8 cellular contexts compared by ENCODE assay signal in genomic region chr1:26922201-26922729, GRCh38. TPM values are rescaled to one million over a fixed set of nuclear protein-coding genes. Genes with fewer than 3 reads are reported as not detected.
DNase-seq lines count a peak whose midpoint lies in the region; ATAC-seq, FAIRE-seq and TF ChIP-seq lines count a peak whose summit lies in the region.

No MANE protein-coding gene starts in this region.

- H3K4me3 ChIP-seq in BLaER1 treated with 17β-estradiol and CSF1 and Interleukin-3, amounts not matched to agents 10 nM and 100 nM = peak overlapping the region; percentile 81 to 99 (median 92)
- H3K4me3 ChIP-seq in HL-60 (replicated peaks; ENCODE audit: insufficient read depth, low read length) (peak overlapping the region; percentile 90), GM12878 (peak overlapping the region; percentile 76), lower lobe of right lung (peak overlapping the region; percentile 100), upper lobe of right lung (peak overlapping the region; percentile 100)

- in situ Hi-C loops in GM12878 (cut with MboI) = no loop called here

- no peaks in the 10 kb centered on the region for H3K27me3 ChIP-seq in BLaER1 treated with 17β-estradiol and CSF1 and Interleukin-3, amounts not matched to agents 10 nM and 100 nM
- H3K27me3 ChIP-seq in HL-60 (ENCODE audit: insufficient read depth, poor library complexity, severe bottlenecking) (no peaks in the 10 kb centered on the region), GM12878 (replicated peaks in 1 of 2; ENCODE audit: control insufficient read depth in 2 of 2, insufficient read depth in 2 of 2, low read length in 1 of 2) (no peaks in the 10 kb centered on the region), lower lobe of right lung (ENCODE audit: low read depth) (no peaks in the 10 kb centered on the region), upper lobe of right lung (no peaks in the 10 kb centered on the region)

- CTCF ChIA-PET in GM12878 (lab: Yijun Ruan, JAX) = no interaction called here

- TF ChIP-seq RAD21 in GM12878 (IDR thresholded peaks at IDR 0.05; ENCODE audit: insufficient read depth, low read depth, low read length) = no peak

- H3K9ac ChIP-seq in BLaER1 treated with 17β-estradiol and CSF1 and Interleukin-3, amounts not matched to agents 10 nM and 100 nM = peak overlapping the region; percentile 86 to 98 (median 95)
- H3K9ac ChIP-seq in GM12878 (ENCODE audit: control insufficient read depth, insufficient read depth, low read length) = peak overlapping the region; percentile 84

- ATAC-seq in GM12878 (peak; percentile 5), lower lobe of right lung (peak; percentile 4 to 5), upper lobe of right lung (no peak), HG02938 (IDR thresholded peaks at IDR 0.05; ENCODE audit: unreplicated experiment) (no peak), omental fat pad (ENCODE audit: low FRiP score) (no peak)

- peak overlapping the region; percentile 73; the same call in 1 of the 2 replicates for H2AFZ ChIP-seq in GM12878 (ENCODE audit: control insufficient read depth, low read depth, low read length)

- H3K79me2 ChIP-seq in GM12878 (ENCODE audit: control insufficient read depth, insufficient read depth, low read length) = peaks cover 28% of the 10 kb centered on the region

- H3K9me3 ChIP-seq in BLaER1 treated with 17β-estradiol and CSF1 and Interleukin-3, amounts not matched to agents 10 nM and 100 nM (replicated peaks in 1 of 11) = no peaks in the 10 kb centered on the region
- no peaks in the 10 kb centered on the region for H3K9me3 ChIP-seq in GM12878 (replicated peaks; ENCODE audit: control insufficient read depth, insufficient read depth, low read length)
- no peaks in the 10 kb centered on the region for H3K9me3 ChIP-seq in lower lobe of right lung
- no peaks in the 10 kb centered on the region for H3K9me3 ChIP-seq in upper lobe of right lung

- SMC1A ChIA-PET in GM12878 (lab: Charles Lee; ENCODE audit: uncharacterized antibody, unreplicated experiment) = interaction anchor here (2.0 kb wide), 1 partner anchor 22 kb away, joined by 11 read pairs; the partner anchor contains the start of gene GPATCH3

- BruUV-seq in GM12878 (replicated peaks; lab: Mats Ljungman, UMichigan) = TSS peak; percentile 70

- no peak for TF ChIP-seq POLR2A in GM12878 (IDR thresholded peaks at IDR 0.05; ENCODE audit: low read depth, low read length)

- RAD21 ChIA-PET in GM12878 (lab: Charles Lee; ENCODE audit: unreplicated experiment) = interaction anchor here (1.4 kb wide), 1 partner anchor 21 kb away, joined by 3 read pairs; the partner anchor contains the start of gene GPATCH3

- peak overlapping the region; percentile 84 to 94 (median 93) for H3K27ac ChIP-seq in BLaER1 treated with 17β-estradiol and CSF1 and Interleukin-3, amounts not matched to agents 10 nM and 100 nM
- H3K27ac ChIP-seq in HL-60 (replicated peaks) = peak overlapping the region; percentile 90
- H3K27ac ChIP-seq in GM12878 (ENCODE audit: control insufficient read depth, insufficient read depth) = peak overlapping the region; percentile 83
- H3K27ac ChIP-seq in lower lobe of right lung = peak overlapping the region; percentile 93
- H3K27ac ChIP-seq in upper lobe of right lung = peak overlapping the region; percentile 89

- peaks cover 36 to 50% (median 45%) of the 10 kb centered on the region in 11 experiments for H3K36me3 ChIP-seq in BLaER1 treated with 17β-estradiol and CSF1 and Interleukin-3, amounts not matched to agents 10 nM and 100 nM
- H3K36me3 ChIP-seq in GM12878 (ENCODE audit: control insufficient read depth in 2 of 2, insufficient read depth in 2 of 2, low read length in 1 of 2) (peaks cover 5 to 19% of the 10 kb centered on the region in 2 experiments), lower lobe of right lung (peaks cover 33% of the 10 kb centered on the region), upper lobe of right lung (peaks cover 35% of the 10 kb centered on the region)

- H3K4me1 ChIP-seq in BLaER1 treated with 17β-estradiol and CSF1 and Interleukin-3, amounts not matched to agents 10 nM and 100 nM = peaks cover 20 to 27% (median 24%) of the 10 kb centered on the region in 10 experiments
- H3K4me1 ChIP-seq in GM12878 (ENCODE audit: control insufficient read depth, insufficient read depth, low read length) = peaks cover 5% of the 10 kb centered on the region; the same call in 1 of the 2 replicates
- H3K4me1 ChIP-seq in lower lobe of right lung = peaks cover 23% of the 10 kb centered on the region
- peaks cover 10% of the 10 kb centered on the region for H3K4me1 ChIP-seq in upper lobe of right lung

- TF ChIP-seq EP300 in GM12878 (IDR thresholded peaks at IDR 0.05; ENCODE audit: borderline replicate concordance in 1 of 2, control insufficient read depth in 1 of 2, low read depth in 2 of 2, low read length in 2 of 2) = no peak

- no peak for DNase-seq in HL-60 (ENCODE audit: low read depth in 1 of 2, low spot score in 1 of 2)
- DNase-seq in GM12878 (ENCODE audit: low read depth, low spot score) = no peak
- no peak for DNase-seq in lower lobe of right lung
- no peak for DNase-seq in upper lobe of right lung
- no peak for DNase-seq in HCEC 1CT
- no peak for DNase-seq in omental fat pad (ENCODE audit: low spot score)

- FAIRE-seq in GM12878 (lab: Jason Lieb, UNC) = peak; percentile 7

- POLR2A ChIA-PET in GM12878 (lab: Charles Lee) = interaction anchor here (0.6 to 2.6 kb wide), 3 partner anchors 10 to 749 kb away, joined by 3 to 12 read pairs (median 4); partner anchors contain the start of gene GPATCH3

- peaks cover 4 to 51% (median 44%) of the 10 kb centered on the region in 11 experiments; a peak in 18 of 22 replicates for H4K20me1 ChIP-seq in BLaER1 treated with 17β-estradiol and CSF1 and Interleukin-3, amounts not matched to agents 10 nM and 100 nM
- no peaks in the 10 kb centered on the region; the same call in 1 of the 2 replicates for H4K20me1 ChIP-seq in GM12878 (ENCODE audit: control insufficient read depth, insufficient read depth)

- peak overlapping the region; percentile 84 to 98 (median 93) for H3K4me2 ChIP-seq in BLaER1 treated with 17β-estradiol and CSF1 and Interleukin-3, amounts not matched to agents 10 nM and 100 nM
- peak overlapping the region; percentile 99 for H3K4me2 ChIP-seq in GM12878 (ENCODE audit: control insufficient read depth, insufficient read depth)

- intact Hi-C loops in GM12878 (cut with micrococcal nuclease; ENCODE audit: unreplicated experiment) = no loop called here
- intact Hi-C loops in lower lobe of right lung (cut with DNase I) = no loop called here
- intact Hi-C loops in upper lobe of right lung (cut with DNase I) = no loop called here

- WGBS in GM12878 (ENCODE audit: insufficient coverage, insufficient replicate concordance, low lambda C conversion rate, missing lambda C conversion rate) = 7% methylated on average over 17 of the region's 17 CpGs

- no peak for TF ChIP-seq CTCF in HL-60 (IDR thresholded peaks at IDR 0.05; ENCODE audit: insufficient read depth, low read length)
- TF ChIP-seq CTCF in GM12878 (IDR thresholded peaks at IDR 0.05 in 2 of 3, conservative IDR thresholded peaks at IDR 0.05 in 1 of 3; ENCODE audit: control insufficient read depth in 2 of 3, extremely low read depth in 1 of 3, insufficient read depth in 1 of 3, low read depth in 3 of 3, low read length in 3 of 3) = no peak
- TF ChIP-seq CTCF in lower lobe of right lung (IDR thresholded peaks at IDR 0.05) = no peak
- no peak for TF ChIP-seq CTCF in upper lobe of right lung (IDR thresholded peaks at IDR 0.05)
- no peak for TF ChIP-seq CTCF in omental fat pad (IDR thresholded peaks at IDR 0.05)

RNA-seq across cellular contexts. Expression of gene NUDC, which starts 0.7 kb away (rescaled TPM):
- total RNA-seq in GM12878 (2013; cell fraction: nucleolus; rRNA removed) = 12.9 and 13.5 TPM in 2 replicates
- total RNA-seq in GM12878 (2014; rRNA removed) (71.4 and 76.0 TPM in 2 replicates), GM12878 (2014; rRNA removed; fragmentation: Illumina TruSeq; extraction: Trizol) (50.3 and 58.7 TPM in 2 replicates), GM12878 (2021) (75.4 and 77.6 TPM in 2 replicates), lower lobe of right lung (56.7 TPM), upper lobe of right lung (49.6 TPM), omental fat pad (10 to 100 TPM; 35.5 to 53.7 (median 44.5) TPM)
- 31.8 TPM for polyA plus RNA-seq in GM12878 (2011; ENCODE audit: low read depth)
- polyA plus RNA-seq in GM12878 (2011; rRNA removed) (15.8 and 34.9 TPM in 2 replicates), GM12878 (2014; fragmentation: Illumina TruSeq; extraction: Trizol) (39.3 and 76.3 TPM in 2 replicates), GM12878 (2014; fragmentation: Nextera tagmentation; extraction: Ambion mirVana) (10 to 100 TPM in 1 of 2 experiments, 1 to 10 TPM in 1; 5.5 to 15.1 TPM), GM12878 (2014; rRNA removed) (51.8 and 58.8 TPM in 2 replicates), GM12878 (2016; fragmentation: Nextera tagmentation; extraction: Ambion mirVana) (100 to 1,000 TPM; 208 to 227 TPM)
- polyA plus RNA-seq in GM12878 (2011; cell fraction: cytosol; rRNA removed) = 32.2 and 32.5 TPM in 2 replicates
- polyA plus RNA-seq in GM12878 (2011; cell fraction: nucleus; rRNA removed) = 23.3 and 33.8 TPM in 2 replicates
- polyA plus RNA-seq in GM12878 (2012) = 52.6 and 59.8 TPM in 2 replicates
- 17.4 TPM in 2 replicates for polyA minus RNA-seq in GM12878 (2011; rRNA and poly(A)+ RNA removed)
- 22.2 and 24.5 TPM in 2 replicates for polyA minus RNA-seq in GM12878 (2011; cell fraction: cytosol; rRNA and poly(A)+ RNA removed)
- polyA minus RNA-seq in GM12878 (2011; cell fraction: nucleus; rRNA and poly(A)+ RNA removed) = 6.3 and 18.1 TPM in 2 replicates

RNA-seq across cellular contexts. Expression of gene NR0B2, which starts 8.5 kb away (rescaled TPM):
- total RNA-seq in GM12878 (2013; cell fraction: nucleolus; rRNA removed) = not detected in 2 replicates
- total RNA-seq in GM12878 (2014; rRNA removed) = not detected in 2 replicates
- not detected in 2 replicates for total RNA-seq in GM12878 (2014; rRNA removed; fragmentation: Illumina TruSeq; extraction: Trizol)
- total RNA-seq in GM12878 (2021) = not detected in 2 replicates
- polyA plus RNA-seq in GM12878 (2011; ENCODE audit: low read depth) = not detected
- polyA plus RNA-seq in GM12878 (2011; rRNA removed) = not detected in 2 replicates
- not detected in 2 replicates for polyA plus RNA-seq in GM12878 (2011; cell fraction: cytosol; rRNA removed)
- polyA plus RNA-seq in GM12878 (2011; cell fraction: nucleus; rRNA removed) = 0.19 TPM in 1 of 2 replicates, not detected in the other
- polyA plus RNA-seq in GM12878 (2012) = not detected in 2 replicates
- polyA plus RNA-seq in GM12878 (2014; fragmentation: Illumina TruSeq; extraction: Trizol) = not detected in 2 replicates
- polyA plus RNA-seq in GM12878 (2014; fragmentation: Nextera tagmentation; extraction: Ambion mirVana) = not detected
- polyA plus RNA-seq in GM12878 (2014; rRNA removed) = not detected in 2 replicates
- polyA plus RNA-seq in GM12878 (2016; fragmentation: Nextera tagmentation; extraction: Ambion mirVana) = not detected
- polyA minus RNA-seq in GM12878 (2011; rRNA and poly(A)+ RNA removed) = not detected in 2 replicates
- polyA minus RNA-seq in GM12878 (2011; cell fraction: cytosol; rRNA and poly(A)+ RNA removed) = not detected in 2 replicates
- polyA minus RNA-seq in GM12878 (2011; cell fraction: nucleus; rRNA and poly(A)+ RNA removed) = not detected in 2 replicates
- total RNA-seq in lower lobe of right lung = 2.2 TPM
- total RNA-seq in upper lobe of right lung = 2.5 TPM
- total RNA-seq in omental fat pad = not detected

RNA-seq across cellular contexts. Expression of gene GPATCH3, which starts 22.0 kb away (rescaled TPM):
- 5.0 and 6.4 TPM in 2 replicates for total RNA-seq in GM12878 (2013; cell fraction: nucleolus; rRNA removed)
- total RNA-seq in GM12878 (2014; rRNA removed) (9.2 and 10.1 TPM in 2 replicates), GM12878 (2014; rRNA removed; fragmentation: Illumina TruSeq; extraction: Trizol) (5.8 and 7.5 TPM in 2 replicates), GM12878 (2021) (11.5 and 13.4 TPM in 2 replicates), lower lobe of right lung (16.1 TPM), upper lobe of right lung (18.1 TPM), omental fat pad (10 to 100 TPM in 2 of 4 donors, 1 to 10 TPM in 2; 5.4 to 13.6 (median 10.6) TPM)
- polyA plus RNA-seq in GM12878 (2011; ENCODE audit: low read depth) = 3.8 TPM
- polyA plus RNA-seq in GM12878 (2011; rRNA removed) (2.5 and 4.5 TPM in 2 replicates), GM12878 (2014; fragmentation: Illumina TruSeq; extraction: Trizol) (4.8 and 7.8 TPM in 2 replicates), GM12878 (2014; fragmentation: Nextera tagmentation; extraction: Ambion mirVana) (1 to 10 TPM in 1 of 2 experiments, under 1 TPM in 1; 0.56 to 2.9 TPM), GM12878 (2014; rRNA removed) (9.6 and 11.8 TPM in 2 replicates), GM12878 (2016; fragmentation: Nextera tagmentation; extraction: Ambion mirVana) (10 to 100 TPM; 11.2 to 12.9 TPM)
- polyA plus RNA-seq in GM12878 (2011; cell fraction: cytosol; rRNA removed) = 4.8 and 5.7 TPM in 2 replicates
- polyA plus RNA-seq in GM12878 (2011; cell fraction: nucleus; rRNA removed) = 6.6 and 11.2 TPM in 2 replicates
- 6.0 and 9.2 TPM in 2 replicates for polyA plus RNA-seq in GM12878 (2012)
- polyA minus RNA-seq in GM12878 (2011; rRNA and poly(A)+ RNA removed) = 2.6 and 6.1 TPM in 2 replicates
- 3.1 and 4.3 TPM in 2 replicates for polyA minus RNA-seq in GM12878 (2011; cell fraction: cytosol; rRNA and poly(A)+ RNA removed)
- 3.7 and 7.3 TPM in 2 replicates for polyA minus RNA-seq in GM12878 (2011; cell fraction: nucleus; rRNA and poly(A)+ RNA removed)

RNA-seq across cellular contexts. Expression of gene GPN2, which starts 32.2 kb away (rescaled TPM):
- total RNA-seq in GM12878 (2013; cell fraction: nucleolus; rRNA removed) = 24.6 and 26.1 TPM in 2 replicates
- total RNA-seq in GM12878 (2014; rRNA removed) = 17.6 and 20.6 TPM in 2 replicates
- 12.2 and 15.8 TPM in 2 replicates for total RNA-seq in GM12878 (2014; rRNA removed; fragmentation: Illumina TruSeq; extraction: Trizol)
- 41.1 and 47.8 TPM in 2 replicates for total RNA-seq in GM12878 (2021)
- 13.2 TPM for polyA plus RNA-seq in GM12878 (2011; ENCODE audit: low read depth)
- 28.3 and 61.4 TPM in 2 replicates for polyA plus RNA-seq in GM12878 (2011; rRNA removed)
- polyA plus RNA-seq in GM12878 (2011; cell fraction: cytosol; rRNA removed) = 36.2 and 80.1 TPM in 2 replicates
- 46.9 and 50.6 TPM in 2 replicates for polyA plus RNA-seq in GM12878 (2011; cell fraction: nucleus; rRNA removed)
- polyA plus RNA-seq in GM12878 (2012) = 17.1 and 27.9 TPM in 2 replicates
- 15.3 and 17.7 TPM in 2 replicates for polyA plus RNA-seq in GM12878 (2014; fragmentation: Illumina TruSeq; extraction: Trizol)
- polyA plus RNA-seq in GM12878 (2014; fragmentation: Nextera tagmentation; extraction: Ambion mirVana) = 10 to 100 TPM in 1 of 2 experiments, 1 to 10 TPM in 1; 8.3 to 17.4 TPM
- polyA plus RNA-seq in GM12878 (2014; rRNA removed) = 28.9 and 32.7 TPM in 2 replicates
- polyA plus RNA-seq in GM12878 (2016; fragmentation: Nextera tagmentation; extraction: Ambion mirVana) = 10 to 100 TPM; 51.1 to 59.7 TPM
- polyA minus RNA-seq in GM12878 (2011; rRNA and poly(A)+ RNA removed) = 57.9 and 58.4 TPM in 2 replicates
- polyA minus RNA-seq in GM12878 (2011; cell fraction: cytosol; rRNA and poly(A)+ RNA removed) = 22.7 and 26.0 TPM in 2 replicates
- polyA minus RNA-seq in GM12878 (2011; cell fraction: nucleus; rRNA and poly(A)+ RNA removed) = 16.3 and 21.7 TPM in 2 replicates
- total RNA-seq in lower lobe of right lung = 25.9 TPM
- 24.6 TPM for total RNA-seq in upper lobe of right lung
- total RNA-seq in omental fat pad = 10 to 100 TPM in 3 of 4 donors, 1 to 10 TPM in 1; 9.4 to 18.0 (median 11.0) TPM

RNA-seq across cellular contexts. Expression of gene KDF1, which starts 38.0 kb away (rescaled TPM):
- total RNA-seq in GM12878 (2013; cell fraction: nucleolus; rRNA removed) = not detected in 2 replicates
- total RNA-seq in GM12878 (2014; rRNA removed) (0.27 TPM in 1 of 2 replicates, not detected in the other), GM12878 (2014; rRNA removed; fragmentation: Illumina TruSeq; extraction: Trizol) (not detected in 2 replicates), GM12878 (2021) (0.24 TPM in 1 of 2 replicates, not detected in the other), lower lobe of right lung (8.1 TPM), upper lobe of right lung (10.5 TPM), omental fat pad (under 1 TPM in 2 of 4 donors, not detected in 2; 0.28 to 0.50 TPM)
- polyA plus RNA-seq in GM12878 (2011; ENCODE audit: low read depth) = not detected
- polyA plus RNA-seq in GM12878 (2011; rRNA removed) (0.04 TPM in 1 of 2 replicates, not detected in the other), GM12878 (2014; fragmentation: Illumina TruSeq; extraction: Trizol) (0.03 TPM in 1 of 2 replicates, not detected in the other), GM12878 (2014; fragmentation: Nextera tagmentation; extraction: Ambion mirVana) (not detected), GM12878 (2014; rRNA removed) (not detected in 2 replicates), GM12878 (2016; fragmentation: Nextera tagmentation; extraction: Ambion mirVana) (under 1 TPM in 1 of 2 experiments, not detected in 1; 0.13 TPM)
- polyA plus RNA-seq in GM12878 (2011; cell fraction: cytosol; rRNA removed) = not detected in 2 replicates
- not detected in 2 replicates for polyA plus RNA-seq in GM12878 (2011; cell fraction: nucleus; rRNA removed)
- 0.28 and 0.38 TPM in 2 replicates for polyA plus RNA-seq in GM12878 (2012)
- polyA minus RNA-seq in GM12878 (2011; rRNA and poly(A)+ RNA removed) = not detected in 2 replicates
- not detected in 2 replicates for polyA minus RNA-seq in GM12878 (2011; cell fraction: cytosol; rRNA and poly(A)+ RNA removed)
- polyA minus RNA-seq in GM12878 (2011; cell fraction: nucleus; rRNA and poly(A)+ RNA removed) = not detected in 2 replicates

Comparison
In these comparisons a context has a peak if more than half of its experiments do, and no peak if none do; other contexts are left out.
1. ATAC-seq: peak in GM12878 (single experiment) and lower lobe of right lung (2 of 2); none in upper lobe of right lung (single experiment), HG02938 (single experiment) and omental fat pad (single experiment).
2. Peak in every context shown above with its lines, with median percentiles within 50 percentile points of each other: H3K27ac ChIP-seq and H3K4me3 ChIP-seq.